ENCODE assay signal across 1 cellular context in genomic region chr5:179858586-179859427, GRCh38.
TF ChIP-seq lines count a peak whose summit lies in the region.

MRNIP (minus strand) TSS chr5:179858817; CDS start chr5:179858796, 21 bp downstream.

TF ChIP-seq in WTC11, 78 proteins besides CTCF, POLR2A, EP300 and RAD21 (continued from another document):
- TF ChIP-seq ZNF425 (CRISPR knock-in tag; conservative IDR thresholded peaks at IDR 0.05): no peak
- 0 out of 2 replicates have a peak, but pooled peaks have one; percentile 38 for TF ChIP-seq ZNF219 (CRISPR knock-in tag; IDR thresholded peaks at IDR 0.05; ENCODE audit: borderline replicate concordance)
- peak; percentile 68 for TF ChIP-seq E2F1 (CRISPR knock-in tag; IDR thresholded peaks at IDR 0.05)
- TF ChIP-seq USF1 (CRISPR knock-in tag; IDR thresholded peaks at IDR 0.05): peak; percentile 43; the same call in 1 of the 2 replicates
- peak; percentile 49; the same call in 1 of the 2 replicates for TF ChIP-seq ZNF281 (CRISPR knock-in tag; IDR thresholded peaks at IDR 0.05)
- TF ChIP-seq MAX (CRISPR knock-in tag; IDR thresholded peaks at IDR 0.05): peak; percentile 86
- TF ChIP-seq ZNF416 (CRISPR knock-in tag; IDR thresholded peaks at IDR 0.05): no peak
- TF ChIP-seq AFF4 (CRISPR knock-in tag; IDR thresholded peaks at IDR 0.05; ENCODE audit: borderline replicate concordance): 0 out of 2 replicates have a peak, but pooled peaks have one; percentile 44
- peak; percentile 67; the same call in 1 of the 2 replicates for TF ChIP-seq ESRRA (CRISPR knock-in tag; IDR thresholded peaks at IDR 0.05; ENCODE audit: borderline replicate concordance)
- TF ChIP-seq IRF1 (CRISPR knock-in tag; IDR thresholded peaks at IDR 0.05): peak; percentile 70; the same call in 1 of the 2 replicates
- no peak for TF ChIP-seq ARID4B (CRISPR knock-in tag; IDR thresholded peaks at IDR 0.05; ENCODE audit: borderline replicate concordance)
- TF ChIP-seq USF2 (CRISPR knock-in tag; IDR thresholded peaks at IDR 0.05): peak; percentile 40; the same call in 1 of the 2 replicates
- peak; percentile 93 for TF ChIP-seq FOXK1 (CRISPR knock-in tag; IDR thresholded peaks at IDR 0.05)
- TF ChIP-seq PREB (CRISPR knock-in tag; IDR thresholded peaks at IDR 0.05; ENCODE audit: borderline replicate concordance): no peak
- TF ChIP-seq EMX1 (CRISPR knock-in tag; IDR thresholded peaks at IDR 0.05): no peak
- TF ChIP-seq FOXP4 (CRISPR knock-in tag; IDR thresholded peaks at IDR 0.05): peak; percentile 98
